In the genomic region with DNA sequence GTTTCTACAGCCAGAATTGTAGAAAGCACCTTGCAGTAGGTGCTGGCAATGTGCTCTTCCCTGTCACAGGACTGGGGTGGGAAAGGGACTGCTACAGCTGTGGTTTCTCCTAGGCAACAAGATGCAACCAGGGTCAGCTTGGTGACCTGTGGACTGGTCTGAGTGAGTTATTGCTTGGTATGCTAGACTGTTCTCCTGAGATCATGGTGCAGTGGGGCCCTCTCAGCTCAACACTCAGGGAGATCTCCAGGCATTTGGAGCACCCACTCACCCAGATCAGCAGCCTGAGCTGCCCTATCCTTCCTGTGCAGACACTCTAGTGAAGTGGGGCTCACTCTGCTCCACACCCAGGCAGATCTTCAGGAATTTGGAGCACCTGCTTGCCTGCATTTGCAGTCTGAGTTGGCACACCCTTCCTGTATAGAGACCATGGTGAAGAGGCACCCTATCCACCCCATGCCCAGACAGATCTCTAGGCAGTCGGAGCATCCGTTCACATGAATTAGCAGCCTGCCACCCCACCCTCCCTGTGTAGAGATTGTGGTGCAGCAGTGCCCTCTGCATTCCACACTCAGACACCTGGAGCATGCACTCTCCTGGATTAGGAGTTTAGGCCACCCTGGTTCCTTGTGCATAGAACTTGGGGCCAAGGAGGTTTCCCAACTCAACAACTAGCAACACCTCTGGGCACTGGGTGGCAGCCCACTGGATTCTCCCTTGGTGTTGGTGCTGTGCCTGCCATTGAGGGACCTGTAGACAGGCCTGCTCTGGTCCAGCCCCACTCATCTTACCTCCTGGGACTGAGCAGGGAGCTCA, we compare ENCODE assay signal across 20 cellular contexts. TPM values are rescaled to one million over a fixed set of nuclear protein-coding genes. Genes with fewer than 3 reads are reported as not detected.
DNase-seq lines count a peak whose midpoint lies in the region; ATAC-seq, FAIRE-seq and TF ChIP-seq lines count a peak whose summit lies in the region.
"Had no signal": no experiment of that assay in that cellular context is flagged by ENCODE, and none has a peak within 500 bp of the region (broad histone marks: within the 10 kb centered on the region; RNA-seq: fewer than 3 reads in every experiment).

No MANE protein-coding gene starts in this region.

- no peaks in the 10 kb centered on the region for H3K9me2 ChIP-seq in HCT116 (ENCODE audit: insufficient read depth)

- POLR2A ChIA-PET in HCT116 (lab: Charles Lee) = no interaction called here
- POLR2A ChIA-PET in WTC11 (lab: Charles Lee) = no interaction called here
- POLR2A ChIA-PET in CD8-positive, alpha-beta T cell (lab: Charles Lee) = interaction anchor here (0.7 kb wide), 1 partner anchor 780 kb away, joined by 3 read pairs; no protein-coding TSS in a partner anchor

- no peak overlapping the region for H2AFZ ChIP-seq in HCT116 (ENCODE audit: low read depth, low read length, poor library complexity, severe bottlenecking)
- H2AFZ ChIP-seq: GM23248 had no signal

- BruUV-seq in HCT116 (replicated peaks; lab: Mats Ljungman, UMichigan) = no TSS peak

- peak; percentile 58; the same call in 1 of the 2 replicates for ATAC-seq in HCT116
- peak; percentile 47 for ATAC-seq in WTC11
- ATAC-seq in left lung = peak; percentile 90
- ATAC-seq in CD8-positive, alpha-beta T cell = no peak

- RAD21 ChIA-PET in HCT116 (lab: Charles Lee; ENCODE audit: low non-redundant PET in 1 of 2, low total read pairs in 2 of 2, uncharacterized antibody in 2 of 2, unreplicated experiment in 2 of 2) = no interaction called here

- H3K27ac ChIP-seq in HCT116 (ENCODE audit: low read depth, low read length) (no peak overlapping the region; the same call in 1 of the 2 replicates), left lung (no peak overlapping the region), thyroid gland (peak overlapping the region in 1 of 3 donors; percentile 31)
- H3K27ac ChIP-seq in CD8-positive, alpha-beta T cell (ENCODE audit: low read depth, low read length) = no peak overlapping the region
- H3K27ac ChIP-seq: GM23248 had no signal

- intact Hi-C loops in HCT116 (cut with micrococcal nuclease) (no loop called here), left lung (cut with DNase I) (no loop called here), thyroid gland (cut with DNase I) (no loop called here)
- intact Hi-C loops in CD8-positive, alpha-beta T cell (cut with DNase I, micrococcal nuclease) = no loop called here

- H3K4me3 ChIP-seq in HCT116 (replicated peaks in 1 of 2; ENCODE audit: low read depth in 1 of 2, low read length in 2 of 2) (no peak overlapping the region), left lung (no peak overlapping the region), thyroid gland (replicated peaks in 1 of 3) (no peak overlapping the region)
- no peak overlapping the region for H3K4me3 ChIP-seq in CD8-positive, alpha-beta T cell (ENCODE audit: low read depth, low read length)
- H3K4me3 ChIP-seq: GM23248 had no signal

- H3K79me2 ChIP-seq in HCT116 (ENCODE audit: insufficient read depth, low read length) = no peaks in the 10 kb centered on the region

- no peak overlapping the region for H3K4me2 ChIP-seq in HCT116 (ENCODE audit: low read length)

- no peaks in the 10 kb centered on the region for H3K27me3 ChIP-seq in HCT116 (ENCODE audit: insufficient read depth, low read length)
- no peaks in the 10 kb centered on the region for H3K27me3 ChIP-seq in left lung
- no peaks in the 10 kb centered on the region for H3K27me3 ChIP-seq in thyroid gland
- H3K27me3 ChIP-seq in CD8-positive, alpha-beta T cell (ENCODE audit: insufficient read depth, low read length) = no peaks in the 10 kb centered on the region
- H3K27me3 ChIP-seq: BE2C had no signal

- H4K20me1 ChIP-seq in HCT116 (ENCODE audit: insufficient read depth) = no peaks in the 10 kb centered on the region; the same call in 1 of the 2 replicates

- CTCF ChIA-PET in HCT116 (lab: Charles Lee) = interaction anchor here (1.1 to 2.2 kb wide), 2 partner anchors 14 to 251 kb away, joined by 3 to 7 read pairs; partner anchors contain the start of gene PRPF40B
- CTCF ChIA-PET in WTC11 (lab: Charles Lee) = interaction anchor here (0.7 to 2.3 kb wide), 6 partner anchors 14 to 54 kb away, joined by 3 to 11 read pairs (median 4); partner anchors contain the start of gene PRPF40B
- CTCF ChIA-PET in CD8-positive, alpha-beta T cell (lab: Charles Lee) = no interaction called here

- TF ChIP-seq RAD21 in HCT116 (IDR thresholded peaks at IDR 0.05; ENCODE audit: low read depth) = no peak; the same call in 1 of the 2 replicates

- DNase-seq in HCT116 (ENCODE audit: low read depth, low spot score) (no peak), WTC11 (ENCODE audit: low spot score) (no peak), left lung (peak in 1 of 2 donors; percentile 43), thyroid gland (peak; percentile 45 to 62), hippocampal formation (lab: John Stamatoyannopoulos, UW) (no peak), NCI-H526 treated with DMSO at 0.1 percent for 48 hours (lab: John Stamatoyannopoulos, UW) (no peak), GM19239 (ENCODE audit: insufficient read length, low spot score) (no peak)
- no peak for DNase-seq in CD8-positive, alpha-beta T cell
- DNase-seq: CD4-positive, alpha-beta T cell; DMS79 treated with DMSO at 0.1 percent for 48 hours; NCI-H187 treated with DMSO at 0.1 percent for 48 hours; NCI-H345; NK-92 treated with Interleukin-12 subunit alpha and Interleukin-12 subunit beta, amount 100 ng/mL, for 24 hours; RPMI8226 had no signal

- no peak for TF ChIP-seq POLR2A in HCT116 (IDR thresholded peaks at IDR 0.05; ENCODE audit: borderline replicate concordance, extremely low read depth, insufficient read depth, insufficient read length)
- no peak for TF ChIP-seq POLR2A in thyroid gland (IDR thresholded peaks at IDR 0.05)

- no peak overlapping the region for H3K27ac Mint-ChIP-seq in WTC11
- H3K27ac Mint-ChIP-seq in CD8-positive, alpha-beta T cell = no peak overlapping the region
- H3K27ac Mint-ChIP-seq: CD4-positive, alpha-beta T cell; HFFc6; IgD-negative memory B cell had no signal

- H3K4me3 Mint-ChIP-seq in WTC11 = no peak overlapping the region
- no peak overlapping the region for H3K4me3 Mint-ChIP-seq in CD8-positive, alpha-beta T cell
- H3K4me3 Mint-ChIP-seq: CD4-positive, alpha-beta T cell; HFFc6 had no signal

- H3K9me3 ChIP-seq in HCT116 (ENCODE audit: control insufficient read depth in 1 of 2, insufficient read depth in 1 of 2, low read depth in 1 of 2, low read length in 2 of 2) = peaks cover 0 to 1% of the 10 kb centered on the region in 2 experiments; a peak in 1 of 4 replicates
- no peaks in the 10 kb centered on the region for H3K9me3 ChIP-seq in left lung
- no peaks in the 10 kb centered on the region for H3K9me3 ChIP-seq in thyroid gland
- no peaks in the 10 kb centered on the region for H3K9me3 ChIP-seq in CD8-positive, alpha-beta T cell (ENCODE audit: low read length)
- H3K9me3 ChIP-seq: BE2C had no signal

- no peak for TF ChIP-seq CTCF in HCT116 (IDR thresholded peaks at IDR 0.05 in 2 of 3, conservative IDR thresholded peaks at IDR 0.05 in 1 of 3; ENCODE audit: borderline replicate concordance in 1 of 3, insufficient read depth in 1 of 3, low read depth in 2 of 3, low read length in 2 of 3)
- no peak for TF ChIP-seq CTCF in WTC11 (IDR thresholded peaks at IDR 0.05)
- no peak for TF ChIP-seq CTCF in left lung (IDR thresholded peaks at IDR 0.05)
- no peak for TF ChIP-seq CTCF in thyroid gland (IDR thresholded peaks at IDR 0.05)
- TF ChIP-seq CTCF in CD8-positive, alpha-beta T cell (IDR thresholded peaks at IDR 0.05) = no peak

- peaks cover 15% of the 10 kb centered on the region for H3K27me3 Mint-ChIP-seq in WTC11 (ENCODE audit: low read depth)
- peaks cover 14% of the 10 kb centered on the region for H3K27me3 Mint-ChIP-seq in CD8-positive, alpha-beta T cell (ENCODE audit: low read depth)

- H3K4me1 ChIP-seq in HCT116 (ENCODE audit: control insufficient read depth in 1 of 2, insufficient read depth in 2 of 2, low read length in 2 of 2) (no peaks in the 10 kb centered on the region), left lung (no peaks in the 10 kb centered on the region), thyroid gland (peaks cover 0 to 14% of the 10 kb centered on the region in 2 donors)
- no peaks in the 10 kb centered on the region for H3K4me1 ChIP-seq in CD8-positive, alpha-beta T cell (ENCODE audit: insufficient read depth, low read length)
- H3K4me1 ChIP-seq: BE2C had no signal

- WGBS in thyroid gland, 2 donors = 30 to 92% methylated on average over 2 of the region's 2 CpGs

- no peaks in the 10 kb centered on the region for H3K36me3 Mint-ChIP-seq in WTC11
- no peaks in the 10 kb centered on the region for H3K36me3 Mint-ChIP-seq in CD8-positive, alpha-beta T cell

- H3K9me3 Mint-ChIP-seq in WTC11 = peaks cover 2% of the 10 kb centered on the region; the same call in 1 of the 2 replicates
- peaks cover 5% of the 10 kb centered on the region for H3K9me3 Mint-ChIP-seq in CD8-positive, alpha-beta T cell
- H3K9me3 Mint-ChIP-seq: CD4-positive, alpha-beta T cell had no signal

- no peak for FAIRE-seq in GM19239 (lab: Jason Lieb, UNC)
- FAIRE-seq: D721Med had no signal

- 0 out of 2 replicates have a peak, but pooled peaks cover 2% of the 10 kb centered on the region for H3K4me1 Mint-ChIP-seq in WTC11
- H3K4me1 Mint-ChIP-seq in CD8-positive, alpha-beta T cell (ENCODE audit: low read depth) = no peaks in the 10 kb centered on the region
- H3K4me1 Mint-ChIP-seq: IgD-negative memory B cell had no signal

- H3K9ac ChIP-seq in HCT116 (ENCODE audit: low read length) = no peak overlapping the region
- H3K9ac ChIP-seq: GM23248 had no signal

- H3K36me3 ChIP-seq in HCT116 (ENCODE audit: control insufficient read depth in 1 of 2, insufficient read depth in 2 of 2, low read length in 2 of 2) (no peaks in the 10 kb centered on the region), left lung (no peaks in the 10 kb centered on the region), thyroid gland (no peaks in the 10 kb centered on the region)
- H3K36me3 ChIP-seq in CD8-positive, alpha-beta T cell (ENCODE audit: insufficient read depth, low read length) = no peaks in the 10 kb centered on the region
- H3K36me3 ChIP-seq: BE2C had no signal

TF ChIP-seq in HCT116, 20 proteins besides CTCF, POLR2A, EP300 and RAD21:
- TF ChIP-seq ZFX (IDR thresholded peaks at IDR 0.05) = no peak
TF ChIP-seq in HCT116: peak in this region for 0.

RNA-seq across cellular contexts. Expression of gene FAM186B, which starts 3.8 kb away (rescaled TPM):
- total RNA-seq in HCT116 (2021; ENCODE audit: unreplicated experiment) (0.42 TPM), WTC11 (2021) (0.16 to 0.39 TPM (median 0.21 TPM) in 3 replicates), left lung (under 1 TPM; 0.20 to 0.42 TPM), thyroid gland (1 to 10 TPM; 1.1 to 2.1 (median 1.4) TPM)
- 0.43 and 0.44 TPM in 2 replicates for polyA plus RNA-seq in HCT116 (2012)
- total RNA-seq in CD8-positive, alpha-beta T cell = 1 to 10 TPM in 1 of 2 experiments, under 1 TPM in 1; 0.50 to 1.0 TPM
- total RNA-seq: G401 had no signal

RNA-seq across cellular contexts. Expression of gene PRPF40B, which starts 14.1 kb away (rescaled TPM):
- total RNA-seq in HCT116 (2021; ENCODE audit: unreplicated experiment) (29.0 TPM), WTC11 (2021) (38.0 to 46.0 TPM (median 40.5 TPM) in 3 replicates), left lung (10 to 100 TPM; 16.0 to 17.3 TPM), thyroid gland (10 to 100 TPM; 29.5 to 39.7 (median 34.4) TPM)
- 24.5 and 24.7 TPM in 2 replicates for polyA plus RNA-seq in HCT116 (2012)
- total RNA-seq in CD8-positive, alpha-beta T cell = 1 to 10 TPM; 3.4 to 4.2 TPM

RNA-seq across cellular contexts. Expression of gene MCRS1, which starts 41.3 kb away (rescaled TPM):
- 91.9 TPM for total RNA-seq in HCT116 (2021; ENCODE audit: unreplicated experiment)
- polyA plus RNA-seq in HCT116 (2012) = 72.1 and 82.4 TPM in 2 replicates
- 94.8 to 105 TPM (median 96.5 TPM) in 3 replicates for total RNA-seq in WTC11 (2021)
- total RNA-seq in left lung = 10 to 100 TPM; 40.5 to 51.6 TPM
- total RNA-seq in thyroid gland = 100 to 1,000 TPM in 1 of 4 donors, 10 to 100 TPM in 3; 56.7 to 111 (median 69.2) TPM
- 10 to 100 TPM; 63.7 to 70.9 TPM for total RNA-seq in CD8-positive, alpha-beta T cell

Comparison
In these comparisons a context has a peak if more than half of its experiments do, and no peak if none do; other contexts are left out.
1. DNase-seq: peak in thyroid gland (2 of 2); none in HCT116 (single experiment), WTC11 (single experiment), CD8-positive, alpha-beta T cell (0 of 7), hippocampal formation (0 of 2), NCI-H526 treated with DMSO at 0.1 percent for 48 hours (single experiment) and GM19239 (single experiment).